In genomic region chr13:50378513-50378970, GRCh38 we compare ENCODE assay signal across 18 cellular contexts.
DNase-seq lines count a peak whose midpoint lies in the region; ATAC-seq and TF ChIP-seq lines count a peak whose summit lies in the region.
"Had no signal": no experiment of that assay in that cellular context is flagged by ENCODE, and none has a peak within 500 bp of the region (broad histone marks: within the 10 kb centered on the region; RNA-seq: fewer than 3 reads in every experiment).

No MANE protein-coding gene starts in this region.

- POLR2A ChIA-PET in HEK293 (lab: Yijun Ruan, JAX) (no interaction called here), OCI-LY7 (lab: Charles Lee) (interaction anchor here (0.6 to 2.3 kb wide), 6 partner anchors 8 to 512 kb away, joined by 3 to 10 read pairs (median 8); no protein-coding TSS in a partner anchor)

- H3K27ac ChIP-seq in HEK293 (ENCODE audit: extremely low read depth, low read depth, low read length), result peak overlapping the region; percentile 12; the same call in 1 of the 2 replicates
- H3K27ac ChIP-seq in OCI-LY7 (ENCODE audit: low read depth, low read length, poor library complexity, severe bottlenecking), result peak overlapping the region; percentile 83
- no peak overlapping the region for H3K27ac ChIP-seq in osteoblast (ENCODE audit: low read depth, low read length)
- H3K27ac ChIP-seq: RWPE1, testis had no signal

- H3K4me1 ChIP-seq in HEK293 (ENCODE audit: control insufficient read depth, insufficient read depth, low read length) (0 out of 2 replicates have a peak, but pooled peaks cover 4% of the 10 kb centered on the region), OCI-LY7 (ENCODE audit: insufficient read depth, low read length, poor library complexity, severe bottlenecking) (peaks cover 42% of the 10 kb centered on the region), osteoblast (ENCODE audit: insufficient read depth, low read length) (peaks cover 13% of the 10 kb centered on the region)
- H3K4me1 ChIP-seq: testis had no signal

- H3K36me3 ChIP-seq in HEK293 (ENCODE audit: control insufficient read depth in 2 of 2, insufficient read depth in 1 of 2, low read length in 2 of 2) (no peaks in the 10 kb centered on the region), OCI-LY7 (ENCODE audit: insufficient read depth, low read length) (no peaks in the 10 kb centered on the region; the same call in 1 of the 2 replicates), osteoblast (ENCODE audit: insufficient read depth, low read length) (no peaks in the 10 kb centered on the region)

- CTCF ChIA-PET in HEK293 (lab: Yijun Ruan, JAX), result interaction anchor here (0.5 kb wide), 1 partner anchor 84 kb away, joined by 3 read pairs; no protein-coding TSS in a partner anchor
- CTCF ChIA-PET in OCI-LY7 (lab: Charles Lee; ENCODE audit: unreplicated experiment), result interaction anchor here (1.1 kb wide), 1 partner anchor 513 kb away, joined by 3 read pairs; no protein-coding TSS in a partner anchor

- H3K4me2 ChIP-seq in OCI-LY7 (ENCODE audit: low read length) (peak overlapping the region; percentile 68), osteoblast (ENCODE audit: insufficient read depth, low read length) (no peak overlapping the region)

- H3K27me3 ChIP-seq in osteoblast (ENCODE audit: insufficient read depth, low read length), result no peaks in the 10 kb centered on the region
- H3K27me3 ChIP-seq: testis had no signal

- H3K79me2 ChIP-seq in OCI-LY7 (ENCODE audit: insufficient read depth, low read depth, low read length), result no peaks in the 10 kb centered on the region
- no peaks in the 10 kb centered on the region for H3K79me2 ChIP-seq in osteoblast (ENCODE audit: insufficient read depth, low read length)

- no peaks in the 10 kb centered on the region for H3K9me2 ChIP-seq in OCI-LY7 (ENCODE audit: insufficient read depth, low read length)

- ATAC-seq in HG02870 (IDR thresholded peaks at IDR 0.05; ENCODE audit: unreplicated experiment) (no peak), HG02884 (IDR thresholded peaks at IDR 0.05; ENCODE audit: unreplicated experiment) (no peak)
- ATAC-seq: GM12878 had no signal

- H3K4me3 ChIP-seq in HEK293 (ENCODE audit: low read depth, low read length) (no peak overlapping the region), OCI-LY7 (ENCODE audit: low read depth, low read length, poor library complexity, severe bottlenecking) (peak overlapping the region; percentile 33), osteoblast (ENCODE audit: insufficient read depth, low read length) (no peak overlapping the region)
- H3K4me3 ChIP-seq: GM12878, testis had no signal

- DNase-seq in NCI-H146 (lab: John Stamatoyannopoulos, UW), result peak; percentile 62
- peak; percentile 85 for DNase-seq in OCI-LY7 (ENCODE audit: low spot score)
- no peak for DNase-seq in osteoblast (ENCODE audit: insufficient read length, low spot score, missing footprints)
- DNase-seq in DMS79 treated with DMSO at 0.1 percent for 48 hours (lab: John Stamatoyannopoulos, UW), result no peak
- DNase-seq: activated CD4-positive, alpha-beta T cell treated with anti-CD3 and anti-CD28 coated beads, Interleukin-2, amount 50 U/mL, for 4 hours; activated T-cell treated with anti-CD3 and anti-CD28 coated beads, Interleukin-2, amount 50 U/mL, for 24 hours; AML-193; endodermal cell; GDM1; hippocampal formation; stimulated activated CD4-positive, alpha-beta T cell treated with anti-CD3 and anti-CD28 coated beads, Interleukin-4, amount 100 ng/mL, for 4 hours; stimulated activated CD8-positive, alpha-beta memory T cell treated with anti-CD3 and anti-CD28 coated beads, Interleukin-4, amount 100 ng/mL, for 48 hours; testis had no signal

- intact Hi-C loops in OCI-LY7 (cut with micrococcal nuclease; ENCODE audit: unreplicated experiment), result loop anchor here (1.0 to 5.0 kb wide), 4 partner anchors 134 to 534 kb away; no protein-coding TSS in a partner anchor

- H2AFZ ChIP-seq in OCI-LY7 (ENCODE audit: low read length), result peak overlapping the region; percentile 72
- peak overlapping the region; percentile 3 for H2AFZ ChIP-seq in osteoblast (ENCODE audit: low read length)

- H3K9me3 ChIP-seq in HEK293 (ENCODE audit: control insufficient read depth, insufficient read depth, low read depth, low read length) (no peaks in the 10 kb centered on the region), OCI-LY7 (ENCODE audit: low read length) (peaks cover 30% of the 10 kb centered on the region; the same call in 1 of the 2 replicates), osteoblast (ENCODE audit: low read depth, low read length) (no peaks in the 10 kb centered on the region)
- H3K9me3 ChIP-seq: testis had no signal

- H4K20me1 ChIP-seq in OCI-LY7 (ENCODE audit: insufficient read depth, low read length) (no peaks in the 10 kb centered on the region), osteoblast (ENCODE audit: insufficient read depth, low read length) (no peaks in the 10 kb centered on the region)

- TF ChIP-seq CTCF in HEK293 (tag by site-specific recombination; IDR thresholded peaks at IDR 0.05) (no peak), OCI-LY7 (conservative IDR thresholded peaks at IDR 0.05; ENCODE audit: low read length) (no peak), osteoblast (IDR thresholded peaks at IDR 0.05; ENCODE audit: extremely low read depth, low read depth, low read length) (no peak)

- no TSS peak for BruUV-seq in OCI-LY7 (replicated peaks; lab: Mats Ljungman, UMichigan)

TF ChIP-seq in HEK293, 187 proteins besides CTCF, POLR2A, EP300 and RAD21 (continues in another document):
- TF ChIP-seq ZNF280D (tag by site-specific recombination; IDR thresholded peaks at IDR 0.05) (no peak), OSR2 (tag by site-specific recombination; IDR thresholded peaks at IDR 0.05) (peak; percentile 87), ZIC2 (tag by site-specific recombination; IDR thresholded peaks at IDR 0.05) (no peak), ZSCAN4 (tag by site-specific recombination; IDR thresholded peaks at IDR 0.05) (no peak), IKZF3 (tag by site-specific recombination; IDR thresholded peaks at IDR 0.05) (peak; percentile 30), ZNF133 (tag by site-specific recombination; IDR thresholded peaks at IDR 0.05) (no peak), INSM2 (tag by site-specific recombination; IDR thresholded peaks at IDR 0.05) (peak; percentile 78; the same call in 1 of the 2 replicates), ZNF624 (tag by site-specific recombination; IDR thresholded peaks at IDR 0.05) (no peak), ZNF266 (tag by site-specific recombination; IDR thresholded peaks at IDR 0.05; ENCODE audit: low read depth) (no peak), ZNF768 (tag by site-specific recombination; IDR thresholded peaks at IDR 0.05) (no peak), ZNF629 (tag by site-specific recombination; IDR thresholded peaks at IDR 0.05) (peak; percentile 16; the same call in 1 of the 2 replicates)

Comparison
In these comparisons a context has a peak if more than half of its experiments do, and no peak if none do; other contexts are left out.
1. DNase-seq: peak in NCI-H146 (single experiment) and OCI-LY7 (single experiment); none in osteoblast (single experiment) and DMS79 treated with DMSO at 0.1 percent for 48 hours (single experiment).